29 cellular contexts compared by ENCODE assay signal in genomic region chr1:74715806-74716205, GRCh38. TPM values are rescaled to one million over a fixed set of nuclear protein-coding genes. Genes with fewer than 3 reads are reported as not detected.
"Had no signal": no experiment of that assay in that cellular context is flagged by ENCODE, and none has a peak within 500 bp of the region (broad histone marks: within the 10 kb centered on the region; RNA-seq: fewer than 3 reads in every experiment).

No MANE protein-coding gene starts in this region.

- DNase-seq: stimulated activated CD4-positive, alpha-beta T cell treated with anti-CD3 and anti-CD28 coated beads, Interleukin-2, amount 100 ng/mL, for 48 hours; stimulated activated CD4-positive, alpha-beta T cell treated with anti-CD3 and anti-CD28 coated beads, Interleukin-4, amount 100 ng/mL, for 1 hour; stimulated activated CD4-positive, alpha-beta T cell treated with anti-CD3 and anti-CD28 coated beads, Interleukin-4, amount 100 ng/mL, for 24 hours; stimulated activated CD4-positive, alpha-beta T cell treated with anti-CD3 and anti-CD28 coated beads, Interleukin-4, amount 100 ng/mL, for 4 hours; stimulated activated CD8-positive, alpha-beta memory T cell treated with anti-CD3 and anti-CD28 coated beads, Interleukin-4, amount 100 ng/mL, for 48 hours; stimulated activated naive B cell treated with anti-CD40 and anti-IgM and Interleukin-4, amounts not matched to agents 10 μg/mL and 1 μg/mL and 100 μg/mL, for 72 hours; stimulated activated naive CD4-positive, alpha-beta T cell; stimulated activated naive CD4-positive, alpha-beta T cell treated with Interleukin-2 at 50 U/mL for 16 hours; stimulated activated naive CD8-positive, alpha-beta T cell treated with anti-CD3 and anti-CD28 coated beads, Interleukin-15, amount 100 ng/mL, for 72 hours; stimulated activated naive CD8-positive, alpha-beta T cell treated with anti-CD3 and anti-CD28 coated beads, Interleukin-15, Interleukin-2, amounts not matched to agents 100 U/mL and 50 U/mL, for 24 hours; stomach; substantia nigra; testis; thyroid gland; tibial artery; transverse colon; trophoblast cell; upper lobe of left lung; upper lobe of right lung; uterus had no signal

- H3K4me3 ChIP-seq: stomach, suprapubic skin, testis, thoracic aorta, thyroid gland, tibial artery, tibial nerve, transverse colon, upper lobe of left lung, upper lobe of right lung, uterus, vagina had no signal

- ATAC-seq: stimulated activated effector memory CD8-positive, alpha-beta T cell treated with anti-CD3 and anti-CD28 coated beads, Interleukin-12 subunit alpha, Interleukin-12 subunit beta, amount 100 ng/mL, for 72 hours; stimulated activated memory B cell treated with anti-CD40 and anti-IgM and Interleukin-4, amounts not matched to agents 10 μg/mL and 1 μg/mL and 100 μg/mL, for 72 hours; stimulated activated naive B cell treated with anti-CD40 and anti-IgM and Interleukin-4, amounts not matched to agents 10 μg/mL and 1 μg/mL and 100 μg/mL, for 72 hours; stimulated activated naive CD8-positive, alpha-beta T cell treated with anti-CD3 and anti-CD28 coated beads, Interleukin-15, amount 100 ng/mL, for 72 hours; stimulated activated naive CD8-positive, alpha-beta T cell treated with anti-CD3 and anti-CD28 coated beads, Interleukin-15, Interleukin-2, amounts not matched to agents 100 U/mL and 50 U/mL, for 24 hours; upper lobe of right lung had no signal

- FAIRE-seq: urothelium cell line had no signal

- H3K27ac ChIP-seq: stomach, suprapubic skin, testis, thoracic aorta, thyroid gland, tibial artery, tibial nerve, transverse colon, upper lobe of left lung, upper lobe of right lung, uterus, vagina had no signal

- H3K4me1 ChIP-seq: suprapubic skin, testis, thyroid gland, tibial nerve, upper lobe of left lung, upper lobe of right lung, uterus, vagina had no signal

- H3K36me3 ChIP-seq: uterus had no signal

- H3K27me3 ChIP-seq: stomach, suprapubic skin, testis, thyroid gland, tibial artery, tibial nerve, transverse colon, upper lobe of left lung, upper lobe of right lung, uterus, vagina had no signal

- H3K9me3 ChIP-seq: stomach, suprapubic skin, testis, thoracic aorta, thyroid gland, tibial artery, tibial nerve, transverse colon, upper lobe of left lung, upper lobe of right lung, uterus, vagina had no signal

RNA-seq across cellular contexts. Expression of gene ERICH3, which starts 42.2 kb away (rescaled TPM):
- total RNA-seq: subcutaneous adipose tissue, suprapubic skin, thoracic aorta, upper lobe of right lung, ureter had no signal
